9 cellular contexts compared by ENCODE assay signal in genomic region chr7:47458057-47458456, GRCh38.
DNase-seq lines count a peak whose midpoint lies in the region; ATAC-seq and TF ChIP-seq lines count a peak whose summit lies in the region.
"Had no signal": no experiment of that assay in that cellular context is flagged by ENCODE, and none has a peak within 500 bp of the region (broad histone marks: within the 10 kb centered on the region; RNA-seq: fewer than 3 reads in every experiment).

No MANE protein-coding gene starts in this region.

- H3K27ac Mint-ChIP-seq in activated CD8-positive, alpha-beta T cell treated with anti-CD3 and anti-CD28 coated beads, Interleukin-2, amount 10 ng/mL, durations not matched to agents 7 days and 5 days = no peak overlapping the region

- no peaks in the 10 kb centered on the region for H3K36me3 Mint-ChIP-seq in activated CD8-positive, alpha-beta T cell treated with anti-CD3 and anti-CD28 coated beads, Interleukin-2, amount 10 ng/mL, durations not matched to agents 7 days and 5 days (ENCODE audit: low read depth)

- in situ Hi-C loops in GM23248 (cut with MboI) = no loop called here

- no peaks in the 10 kb centered on the region for H3K9me3 ChIP-seq in GM23248 (ENCODE audit: low read depth)
- H3K9me3 ChIP-seq in right atrium auricular region = no peaks in the 10 kb centered on the region
- H3K9me3 ChIP-seq in skeletal muscle tissue (ENCODE audit: control insufficient read depth in 3 of 3, low read length in 3 of 3) = no peaks in the 10 kb centered on the region
- H3K9me3 ChIP-seq: neutrophil had no signal

- H3K79me2 ChIP-seq in GM23248 (ENCODE audit: insufficient read depth) = peaks cover 22% of the 10 kb centered on the region; the same call in 1 of the 2 replicates

- peak; percentile 5; the same call in 2 of the 3 replicates for ATAC-seq in SK-N-SH treated with all-trans-retinoic acid at 6 μM for 48 hours
- no peak for ATAC-seq in activated CD8-positive, alpha-beta T cell treated with anti-CD3 and anti-CD28 coated beads, Interleukin-2, amount 10 ng/mL, durations not matched to agents 7 days and 5 days
- ATAC-seq in GM21381 (IDR thresholded peaks at IDR 0.05; ENCODE audit: unreplicated experiment) = no peak

- H3K27me3 ChIP-seq in GM23248 (replicated peaks; ENCODE audit: insufficient read depth) = no peaks in the 10 kb centered on the region
- H3K27me3 ChIP-seq in right atrium auricular region = no peaks in the 10 kb centered on the region
- no peaks in the 10 kb centered on the region for H3K27me3 ChIP-seq in skeletal muscle tissue (ENCODE audit: control insufficient read depth in 3 of 3, insufficient read depth in 3 of 3, low read length in 3 of 3)
- H3K27me3 ChIP-seq: neutrophil had no signal

- TF ChIP-seq CTCF in right atrium auricular region (IDR thresholded peaks at IDR 0.05) = no peak

- no peak overlapping the region for H2AFZ ChIP-seq in GM23248

- no peaks in the 10 kb centered on the region for H3K9me2 ChIP-seq in GM23248 (ENCODE audit: insufficient read depth)

- CTCF ChIA-PET in activated CD8-positive, alpha-beta T cell treated with anti-CD3 and anti-CD28 coated beads, Interleukin-2, amount 10 ng/mL, durations not matched to agents 7 days and 5 days (lab: Charles Lee) = no interaction called here

- H3K4me3 ChIP-seq in GM23248 (no peak overlapping the region), right atrium auricular region (no peak overlapping the region), skeletal muscle tissue (ENCODE audit: low read length in 3 of 3) (no peak overlapping the region)

- H3K36me3 ChIP-seq in GM23248 (ENCODE audit: low read depth) (no peaks in the 10 kb centered on the region), right atrium auricular region (no peaks in the 10 kb centered on the region), skeletal muscle tissue (ENCODE audit: control insufficient read depth in 3 of 3, insufficient read depth in 3 of 3, low read length in 3 of 3) (no peaks in the 10 kb centered on the region)
- H3K36me3 ChIP-seq: neutrophil had no signal

- peaks cover 32% of the 10 kb centered on the region for H3F3A ChIP-seq in GM23248 (ENCODE audit: insufficient read depth)

- no peaks in the 10 kb centered on the region for H3K4me1 Mint-ChIP-seq in activated CD8-positive, alpha-beta T cell treated with anti-CD3 and anti-CD28 coated beads, Interleukin-2, amount 10 ng/mL, durations not matched to agents 7 days and 5 days (ENCODE audit: low read depth)

- H3K9me3 Mint-ChIP-seq in activated CD8-positive, alpha-beta T cell treated with anti-CD3 and anti-CD28 coated beads, Interleukin-2, amount 10 ng/mL, durations not matched to agents 7 days and 5 days (ENCODE audit: insufficient read depth) = no peaks in the 10 kb centered on the region

- H3K27ac ChIP-seq in GM23248 = peak overlapping the region; percentile 54
- H3K27ac ChIP-seq in right atrium auricular region = peak overlapping the region; percentile 54 to 56
- peak overlapping the region; percentile 57 for H3K27ac ChIP-seq in skeletal muscle tissue (ENCODE audit: low read depth, low read length)
- H3K27ac ChIP-seq: neutrophil had no signal

- H3K4me1 ChIP-seq in GM23248 (ENCODE audit: insufficient read depth) = peaks cover 47% of the 10 kb centered on the region
- H3K4me1 ChIP-seq in right atrium auricular region = peaks cover 0 to 60% of the 10 kb centered on the region in 2 donors
- H3K4me1 ChIP-seq in skeletal muscle tissue (ENCODE audit: control insufficient read depth in 3 of 3, insufficient read depth in 3 of 3, low read length in 3 of 3) = peaks cover 34 to 50% (median 50%) of the 10 kb centered on the region in 3 donors

- DNase-seq in GM23248 = peak; percentile 98
- DNase-seq in right atrium auricular region (ENCODE audit: low spot score) = peak; percentile 84
- no peak for DNase-seq in HT-29 (ENCODE audit: low spot score)
- no peak for DNase-seq in activated CD8-positive, alpha-beta T cell treated with anti-CD3 and anti-CD28 coated beads, Interleukin-2, amount 10 ng/mL, durations not matched to agents 7 days and 5 days
- no peak for DNase-seq in NCI-H1092 (lab: John Stamatoyannopoulos, UW)

- H3K27me3 Mint-ChIP-seq in activated CD8-positive, alpha-beta T cell treated with anti-CD3 and anti-CD28 coated beads, Interleukin-2, amount 10 ng/mL, durations not matched to agents 7 days and 5 days (ENCODE audit: low read depth) = no peaks in the 10 kb centered on the region

- H3K9ac ChIP-seq in GM23248 (0 out of 2 replicates have a peak overlapping the region, but pooled peaks have one; percentile 18), skeletal muscle tissue (ENCODE audit: low read depth in 1 of 3, low read length in 3 of 3) (no peak overlapping the region)

- H3K4me2 ChIP-seq in GM23248 (ENCODE audit: unreplicated experiment) = peak overlapping the region; percentile 10

- POLR2A ChIA-PET in activated CD8-positive, alpha-beta T cell treated with anti-CD3 and anti-CD28 coated beads, Interleukin-2, amount 10 ng/mL, durations not matched to agents 7 days and 5 days (lab: Charles Lee) = no interaction called here

- 2 to 6% methylated on average over 5 of the region's 5 CpGs for WGBS in GM23248 (ENCODE audit: low coverage in 1 of 2, low lambda C conversion rate in 2 of 2, missing lambda C conversion rate in 2 of 2), 2 experiments

- H4K20me1 ChIP-seq in GM23248 (ENCODE audit: insufficient read depth) = no peaks in the 10 kb centered on the region

- no peak overlapping the region for H3K4me3 Mint-ChIP-seq in activated CD8-positive, alpha-beta T cell treated with anti-CD3 and anti-CD28 coated beads, Interleukin-2, amount 10 ng/mL, durations not matched to agents 7 days and 5 days

TF ChIP-seq in SK-N-SH treated with all-trans-retinoic acid at 6 μM for 48 hours, 23 proteins besides CTCF, POLR2A, EP300 and RAD21:
- TF ChIP-seq PPARA (CRISPR knock-in tag; IDR thresholded peaks at IDR 0.05; ENCODE audit: borderline replicate concordance) (no peak), ZNF70 (CRISPR knock-in tag; IDR thresholded peaks at IDR 0.05) (no peak), ARNTL (CRISPR knock-in tag; IDR thresholded peaks at IDR 0.05; ENCODE audit: borderline replicate concordance, low read depth) (no peak), SNAI2 (CRISPR knock-in tag; IDR thresholded peaks at IDR 0.05) (no peak), ZC3H10 (CRISPR knock-in tag; IDR thresholded peaks at IDR 0.05) (no peak), ISL1 (CRISPR knock-in tag; IDR thresholded peaks at IDR 0.05) (no peak), TCF4 (CRISPR knock-in tag; IDR thresholded peaks at IDR 0.05; ENCODE audit: borderline replicate concordance) (no peak), PATZ1 (CRISPR knock-in tag; IDR thresholded peaks at IDR 0.05; ENCODE audit: borderline replicate concordance) (no peak), BACH2 (CRISPR knock-in tag; IDR thresholded peaks at IDR 0.05; ENCODE audit: borderline replicate concordance) (no peak), TOX (CRISPR knock-in tag; IDR thresholded peaks at IDR 0.05; ENCODE audit: borderline replicate concordance) (no peak), ZFP3 (CRISPR knock-in tag; IDR thresholded peaks at IDR 0.05) (no peak)

Comparison
In these comparisons a context has a peak if more than half of its experiments do, and no peak if none do; other contexts are left out.
1. DNase-seq: peak in GM23248 (single experiment) and right atrium auricular region (single experiment); none in HT-29 (single experiment), activated CD8-positive, alpha-beta T cell treated with anti-CD3 and anti-CD28 coated beads, Interleukin-2, amount 10 ng/mL, durations not matched to agents 7 days and 5 days (single experiment) and NCI-H1092 (single experiment).
2. Peak in every context shown above with its lines, with median percentiles within 50 percentile points of each other: H3K27ac ChIP-seq.